Comparison of ENCODE assay signal across 8 cellular contexts in the genomic region with DNA sequence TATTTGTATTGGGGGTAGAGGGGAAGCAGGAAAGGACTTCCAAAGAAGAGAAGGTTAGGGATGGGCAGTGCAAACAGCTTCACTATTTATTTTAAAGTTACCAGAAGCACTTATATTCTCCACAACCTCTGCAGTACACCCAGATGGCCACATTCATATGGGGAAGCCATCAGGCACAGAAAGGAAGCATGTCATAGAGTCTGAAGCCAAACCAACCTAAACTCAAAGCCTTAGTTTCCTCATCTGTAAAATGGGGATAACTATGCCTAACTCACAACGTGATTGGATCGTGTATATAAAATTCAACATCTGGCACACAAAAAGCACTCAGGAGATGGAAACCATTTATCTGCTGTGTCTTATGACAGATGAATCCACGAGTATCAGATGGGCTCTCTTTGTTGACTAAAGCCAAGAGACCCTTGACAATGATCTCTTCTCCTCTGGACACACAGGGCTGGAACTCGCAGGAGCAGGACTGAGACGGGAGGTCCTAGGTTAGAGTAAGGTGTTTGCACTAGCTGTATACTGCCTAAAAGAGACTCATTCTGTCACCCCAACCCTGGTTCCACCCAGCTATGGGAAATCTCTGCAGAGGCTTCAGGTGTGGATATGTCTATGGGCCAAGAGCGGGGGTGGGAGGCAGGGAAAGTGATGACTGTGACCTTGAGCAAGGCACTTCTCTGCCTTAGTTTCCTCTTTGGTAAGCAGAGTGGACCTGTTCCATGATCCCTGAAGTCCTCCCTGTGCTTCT. TPM values are rescaled to one million over a fixed set of nuclear protein-coding genes. Genes with fewer than 3 reads are reported as not detected.
DNase-seq lines count a peak whose midpoint lies in the region; ATAC-seq and TF ChIP-seq lines count a peak whose summit lies in the region.

No MANE protein-coding gene starts in this region.

- H3K27ac Mint-ChIP-seq in activated CD8-positive, alpha-beta T cell treated with anti-CD3 and anti-CD28 coated beads, Interleukin-2, amount 10 ng/mL, durations not matched to agents 7 days and 5 days = no peak overlapping the region

- H3K27me3 Mint-ChIP-seq in activated CD8-positive, alpha-beta T cell treated with anti-CD3 and anti-CD28 coated beads, Interleukin-2, amount 10 ng/mL, durations not matched to agents 7 days and 5 days (ENCODE audit: low read depth) = peaks cover 48% of the 10 kb centered on the region

- POLR2A ChIA-PET in activated CD8-positive, alpha-beta T cell treated with anti-CD3 and anti-CD28 coated beads, Interleukin-2, amount 10 ng/mL, durations not matched to agents 7 days and 5 days (lab: Charles Lee) = no interaction called here

- peak; percentile 39 for TF ChIP-seq CTCF in DND-41 (IDR thresholded peaks at IDR 0.05; ENCODE audit: borderline replicate concordance, extremely low read depth, low read length, poor library complexity, severe bottlenecking)

- DNase-seq in DND-41 (no peak), pons (ENCODE audit: low spot score) (no peak)
- DNase-seq in activated CD8-positive, alpha-beta T cell treated with anti-CD3 and anti-CD28 coated beads, Interleukin-2, amount 10 ng/mL, durations not matched to agents 7 days and 5 days = peak; percentile 37

- peaks cover 5% of the 10 kb centered on the region for H3K36me3 Mint-ChIP-seq in activated CD8-positive, alpha-beta T cell treated with anti-CD3 and anti-CD28 coated beads, Interleukin-2, amount 10 ng/mL, durations not matched to agents 7 days and 5 days (ENCODE audit: low read depth)

- peaks cover 18% of the 10 kb centered on the region for H3K4me1 ChIP-seq in DND-41 (ENCODE audit: insufficient read depth, low read length)
- peaks cover 29% of the 10 kb centered on the region for H3K4me1 ChIP-seq in mesodermal cell (ENCODE audit: control insufficient read depth, insufficient read depth, low read length, poor library complexity, severe bottlenecking)

- 84 to 94% methylated on average over 2 to 3 of the region's 6 CpGs for WGBS in mesodermal cell (ENCODE audit: insufficient coverage in 2 of 2), 2 experiments

- peaks cover 16% of the 10 kb centered on the region for H3K27me3 ChIP-seq in DND-41 (ENCODE audit: insufficient read depth, low read length, poor library complexity)

- peak; percentile 67 for ATAC-seq in DND-41 (ENCODE audit: insufficient read depth, low read depth)
- ATAC-seq in HG02981 (IDR thresholded peaks at IDR 0.05; ENCODE audit: unreplicated experiment) = peak; percentile 32
- peak; percentile 38 for ATAC-seq in activated CD8-positive, alpha-beta T cell treated with anti-CD3 and anti-CD28 coated beads, Interleukin-2, amount 10 ng/mL, durations not matched to agents 7 days and 5 days
- no peak for ATAC-seq in HG03039 (IDR thresholded peaks at IDR 0.05; ENCODE audit: unreplicated experiment)
- no peak for ATAC-seq in HG03342 (IDR thresholded peaks at IDR 0.05; ENCODE audit: unreplicated experiment)
- no peak for ATAC-seq in GM21367 (IDR thresholded peaks at IDR 0.05; ENCODE audit: unreplicated experiment)

- peaks cover 20% of the 10 kb centered on the region for H3K4me1 Mint-ChIP-seq in activated CD8-positive, alpha-beta T cell treated with anti-CD3 and anti-CD28 coated beads, Interleukin-2, amount 10 ng/mL, durations not matched to agents 7 days and 5 days (ENCODE audit: low read depth)

- no peak overlapping the region for H3K27ac ChIP-seq in DND-41 (ENCODE audit: low read length)
- H3K27ac ChIP-seq in mesodermal cell (ENCODE audit: low read depth, low read length, severe bottlenecking) = no peak overlapping the region

- H3K9me3 ChIP-seq in DND-41 (ENCODE audit: insufficient read depth, low read length, severe bottlenecking) (no peaks in the 10 kb centered on the region), mesodermal cell (ENCODE audit: control insufficient read depth, low read length) (no peaks in the 10 kb centered on the region)

- H3K4me3 Mint-ChIP-seq in activated CD8-positive, alpha-beta T cell treated with anti-CD3 and anti-CD28 coated beads, Interleukin-2, amount 10 ng/mL, durations not matched to agents 7 days and 5 days = no peak overlapping the region

- no peaks in the 10 kb centered on the region for H3K36me3 ChIP-seq in DND-41 (ENCODE audit: insufficient read depth, low read length)
- peaks cover 6% of the 10 kb centered on the region for H3K36me3 ChIP-seq in mesodermal cell (ENCODE audit: control insufficient read depth, insufficient read depth, low read length)

- no peaks in the 10 kb centered on the region for H3K9me3 Mint-ChIP-seq in activated CD8-positive, alpha-beta T cell treated with anti-CD3 and anti-CD28 coated beads, Interleukin-2, amount 10 ng/mL, durations not matched to agents 7 days and 5 days (ENCODE audit: insufficient read depth)

- H4K20me1 ChIP-seq in DND-41 (ENCODE audit: insufficient read depth, low read length) = no peaks in the 10 kb centered on the region

- no peaks in the 10 kb centered on the region for H3K79me2 ChIP-seq in DND-41 (ENCODE audit: insufficient read depth, low read length)

- no peak overlapping the region for H3K9ac ChIP-seq in DND-41 (ENCODE audit: low read depth, low read length)

- H3K4me3 ChIP-seq in DND-41 (ENCODE audit: low read depth in 1 of 2, low read length in 2 of 2) (peak overlapping the region in 1 of 2 experiments; percentile 62; a peak in 1 of 4 replicates), mesodermal cell (ENCODE audit: extremely low read depth, insufficient read depth, low read length, poor library complexity, severe bottlenecking) (peak overlapping the region; percentile 63)

- no peak overlapping the region for H2AFZ ChIP-seq in DND-41 (ENCODE audit: low read depth, low read length)

- peak overlapping the region; percentile 89 for H3K4me2 ChIP-seq in DND-41 (ENCODE audit: insufficient read depth, low read length)

- CTCF ChIA-PET in activated CD8-positive, alpha-beta T cell treated with anti-CD3 and anti-CD28 coated beads, Interleukin-2, amount 10 ng/mL, durations not matched to agents 7 days and 5 days (lab: Charles Lee) = interaction anchor here (1.1 to 6.3 kb wide), 2 partner anchors 60 to 92 kb away, joined by 3 to 56 read pairs; no protein-coding TSS in a partner anchor

RNA-seq across cellular contexts. Expression of gene KIAA1549, which starts 1.8 kb away (rescaled TPM):
- total RNA-seq in activated CD8-positive, alpha-beta T cell treated with anti-CD3 and anti-CD28 coated beads, Interleukin-2, amount 10 ng/mL, durations not matched to agents 7 days and 5 days = 1 to 10 TPM; 1.2 to 1.5 TPM
- polyA plus RNA-seq in mesodermal cell (2013, experiment 1 of 2) = 14.8 TPM
- 13.1 TPM for polyA plus RNA-seq in mesodermal cell (2013, experiment 2 of 2)

RNA-seq across cellular contexts. Expression of gene ZC3HAV1L, which starts 56.4 kb away (rescaled TPM):
- total RNA-seq in activated CD8-positive, alpha-beta T cell treated with anti-CD3 and anti-CD28 coated beads, Interleukin-2, amount 10 ng/mL, durations not matched to agents 7 days and 5 days = 10 to 100 TPM; 17.3 to 20.2 TPM
- polyA plus RNA-seq in mesodermal cell (2013, experiment 1 of 2) = 6.4 TPM
- polyA plus RNA-seq in mesodermal cell (2013, experiment 2 of 2) = 5.4 TPM

Comparison
In these comparisons a context has a peak if more than half of its experiments do, and no peak if none do; other contexts are left out.
1. ATAC-seq: peak in DND-41 (single experiment), HG02981 (single experiment) and activated CD8-positive, alpha-beta T cell treated with anti-CD3 and anti-CD28 coated beads, Interleukin-2, amount 10 ng/mL, durations not matched to agents 7 days and 5 days (single experiment); none in HG03039 (single experiment), HG03342 (single experiment) and GM21367 (single experiment).